ENCODE assay signal across 8 cellular contexts in genomic region chr2:240385451-240386161, GRCh38. TPM values are rescaled to one million over a fixed set of nuclear protein-coding genes. Genes with fewer than 3 reads are reported as not detected.
DNase-seq lines count a peak whose midpoint lies in the region; FAIRE-seq and TF ChIP-seq lines count a peak whose summit lies in the region.
"Not testable (repeated sequence)": the region's sequence is repeated elsewhere in the genome, so short reads cannot be mapped to it uniquely, and the experiment has no call there.

No MANE protein-coding gene starts in this region.

- not testable (repeated sequence) for H3K4me2 ChIP-seq in hepatocyte

- H3K36me3 Mint-ChIP-seq in CD14-positive monocyte; nephron progenitor cell (ENCODE audit: low read depth): not testable (repeated sequence)

- intact Hi-C loops in CD14-positive monocyte (cut with micrococcal nuclease): not testable (repeated sequence)
- intact Hi-C loops in adrenal gland (cut with DNase I): loop anchor here in 1 of 2 donors (5.0 kb wide), 1 partner anchor 47 kb away; no protein-coding TSS in a partner anchor

- H3K9me2 ChIP-seq in hepatocyte (replicated peaks; ENCODE audit: insufficient read depth): not testable (repeated sequence)

- H3K27ac ChIP-seq in RWPE1 (peak overlapping the region; percentile 73), hepatocyte (peak overlapping the region; percentile 66)
- not testable (repeated sequence) for H3K27ac ChIP-seq in adrenal gland

- not testable (repeated sequence) for H3K9me3 Mint-ChIP-seq in CD14-positive monocyte, nephron progenitor cell

- not testable (repeated sequence) for H3K27ac Mint-ChIP-seq in CD14-positive monocyte, nephron progenitor cell

- H3K9me3 ChIP-seq in adrenal gland (replicated peaks in 1 of 3); hepatocyte (ENCODE audit: low read depth): not testable (repeated sequence)

- H3K4me1 ChIP-seq in adrenal gland (replicated peaks in 1 of 2): peaks cover 7 to 11% of the 10 kb centered on the region in 2 donors
- not testable (repeated sequence) for H3K4me1 ChIP-seq in hepatocyte (ENCODE audit: insufficient read depth)

- not testable (repeated sequence) for H3K4me3 ChIP-seq in adrenal gland, hepatocyte

- not testable (repeated sequence) for H3K4me1 Mint-ChIP-seq in CD14-positive monocyte
- peaks cover 12% of the 10 kb centered on the region for H3K4me1 Mint-ChIP-seq in nephron progenitor cell

- not testable (repeated sequence) for H3K27me3 ChIP-seq in adrenal gland, hepatocyte

- not testable (repeated sequence) for H3K36me3 ChIP-seq in adrenal gland (replicated peaks in 1 of 2); hepatocyte (replicated peaks; ENCODE audit: insufficient read depth, low read depth)

- H3K4me3 Mint-ChIP-seq in CD14-positive monocyte, nephron progenitor cell: not testable (repeated sequence)

- H2AFZ ChIP-seq in hepatocyte: not testable (repeated sequence)

- FAIRE-seq in HTR-8/SVneo (lab: Jason Lieb, UNC) (peak; percentile 92), urothelium cell line (lab: Jason Lieb, UNC) (peak; percentile 89)

- CTCF ChIA-PET in RWPE1 (lab: Yijun Ruan, JAX): interaction anchor here (0.9 kb wide), 1 partner anchor 8 kb away, joined by 3 read pairs; no protein-coding TSS in a partner anchor

- POLR2A ChIA-PET in RWPE1 (lab: Yijun Ruan, JAX; ENCODE audit: low non-redundant PET): not testable (repeated sequence)

- H3K79me2 ChIP-seq in hepatocyte: not testable (repeated sequence)

- TF ChIP-seq POLR2A in adrenal gland (IDR thresholded peaks at IDR 0.05): not testable (repeated sequence)

- TF ChIP-seq CTCF in CD14-positive monocyte (IDR thresholded peaks at IDR 0.05); RWPE1 (conservative IDR thresholded peaks at IDR 0.05; ENCODE audit: low read depth); adrenal gland (IDR thresholded peaks at IDR 0.05); hepatocyte (IDR thresholded peaks at IDR 0.05; ENCODE audit: poor library complexity); nephron progenitor cell (IDR thresholded peaks at IDR 0.05): not testable (repeated sequence)

- H3K27me3 Mint-ChIP-seq in CD14-positive monocyte (ENCODE audit: low read depth in 3 of 3) (peaks cover 0 to 10% (median 3%) of the 10 kb centered on the region in 3 donors), nephron progenitor cell (ENCODE audit: low read depth, poor library complexity) (peaks cover 13% of the 10 kb centered on the region)

- DNase-seq in CD14-positive monocyte (ENCODE audit: low spot score) (peak; percentile 42), adrenal gland (peak in 4 of 7 donors; percentile 39 to 67 (median 45)), fibroblast of the conjunctiva (ENCODE audit: low read depth) (peak; percentile 14), nephron progenitor cell (peak; percentile 2)
- DNase-seq in HTR-8/SVneo (ENCODE audit: insufficient read length, low spot score); RWPE1 (ENCODE audit: low spot score); hepatocyte (ENCODE audit: low spot score); urothelium cell line (ENCODE audit: low spot score): not testable (repeated sequence)

- WGBS in adrenal gland, 4 donors: 81 to 95% (median 86%) methylated on average over 3 of the region's 3 CpGs; no CpG with 5 or more reads in 1 of the 4 donors
- WGBS in hepatocyte (ENCODE audit: low lambda C conversion rate, missing lambda C conversion rate): no CpG with 5 or more reads among the region's 3 CpGs

- not testable (repeated sequence) for H4K20me1 ChIP-seq in hepatocyte (ENCODE audit: insufficient read depth, poor library complexity, severe bottlenecking)

RNA-seq across cellular contexts. Expression of gene GPC1, which starts 49.9 kb away (rescaled TPM):
- not detected for polyA plus RNA-seq in CD14-positive monocyte
- 100 to 1,000 TPM in 7 of 8 donors, 10 to 100 TPM in 1; 75.1 to 202 (median 143) TPM for total RNA-seq in adrenal gland
- polyA plus RNA-seq in adrenal gland: 10 to 100 TPM; 13.4 to 97.6 (median 70.9) TPM
- 57.8 and 71.4 TPM in 2 replicates for total RNA-seq in hepatocyte
- 141 and 142 TPM in 2 replicates for polyA plus RNA-seq in hepatocyte

Comparison
In these comparisons a context has a peak if more than half of its experiments do, and no peak if none do; other contexts are left out.
1. RNA of gene GPC1, which starts 49.9 kb away (polyA plus RNA-seq): 141 to 142 TPM in hepatocyte and 13.4 to 97.6 TPM in adrenal gland; not detected in CD14-positive monocyte; every median in the first group is over 10 times any median in the second.